ENCODE assay signal across 19 cellular contexts in genomic region chr15:98663606-98664005, GRCh38. TPM values are rescaled to one million over a fixed set of nuclear protein-coding genes. Genes with fewer than 3 reads are reported as not detected.
DNase-seq lines count a peak whose midpoint lies in the region; ATAC-seq and TF ChIP-seq lines count a peak whose summit lies in the region.
"Had no signal": no experiment of that assay in that cellular context is flagged by ENCODE, and none has a peak within 500 bp of the region (broad histone marks: within the 10 kb centered on the region; RNA-seq: fewer than 3 reads in every experiment).

No MANE protein-coding gene starts in this region.

- H3K9me3 ChIP-seq in BLaER1 (no peaks in the 10 kb centered on the region), adrenal gland (replicated peaks in 1 of 3) (no peaks in the 10 kb centered on the region), mesodermal cell (ENCODE audit: control insufficient read depth, low read length) (no peaks in the 10 kb centered on the region), GM23248 (ENCODE audit: low read depth) (no peaks in the 10 kb centered on the region)

- H2AFZ ChIP-seq in GM23338 (no peak overlapping the region), GM23248 (no peak overlapping the region)

- H3K27me3 Mint-ChIP-seq in GM23338 (ENCODE audit: insufficient read depth, low read depth, poor library complexity) (peaks cover 12% of the 10 kb centered on the region), glutamatergic neuron (ENCODE audit: unreplicated experiment) (no peaks in the 10 kb centered on the region)

- H3K27ac Mint-ChIP-seq in GM23338 (no peak overlapping the region), glutamatergic neuron (ENCODE audit: unreplicated experiment) (no peak overlapping the region)

- H3K4me3 Mint-ChIP-seq in GM23338 (no peak overlapping the region), glutamatergic neuron (ENCODE audit: unreplicated experiment) (no peak overlapping the region)
- H3K4me3 Mint-ChIP-seq: CD14-positive monocyte had no signal

- TF ChIP-seq POLR2A in adrenal gland (IDR thresholded peaks at IDR 0.05), result no peak

- H3K4me1 ChIP-seq in BLaER1 (peaks cover 100% of the 10 kb centered on the region), GM23338 (ENCODE audit: insufficient read depth) (peaks cover 81% of the 10 kb centered on the region), adrenal gland (replicated peaks in 1 of 2) (peaks cover 41 to 76% of the 10 kb centered on the region in 2 donors), mesodermal cell (ENCODE audit: control insufficient read depth, insufficient read depth, low read length, poor library complexity, severe bottlenecking) (peaks cover 53% of the 10 kb centered on the region), GM23248 (ENCODE audit: insufficient read depth) (peaks cover 14% of the 10 kb centered on the region)

- TF ChIP-seq CTCF in GM23338 (conservative IDR thresholded peaks at IDR 0.05; ENCODE audit: low read depth in 2 of 2) (no peak), adrenal gland (IDR thresholded peaks at IDR 0.05) (no peak), glutamatergic neuron (IDR thresholded peaks at IDR 0.05; ENCODE audit: partially characterized antibody, unreplicated experiment) (no peak)

- no peak overlapping the region for H3K4me3 ChIP-seq in BLaER1
- no peak overlapping the region for H3K4me3 ChIP-seq in GM23338
- no peak overlapping the region for H3K4me3 ChIP-seq in adrenal gland
- no peak overlapping the region for H3K4me3 ChIP-seq in mesodermal cell (ENCODE audit: extremely low read depth, insufficient read depth, low read length, poor library complexity, severe bottlenecking)
- no peak overlapping the region for H3K4me3 ChIP-seq in GM23248

- H3K9me3 Mint-ChIP-seq in GM23338, result no peaks in the 10 kb centered on the region
- H3K9me3 Mint-ChIP-seq in glutamatergic neuron (ENCODE audit: unreplicated experiment), result peaks cover 3% of the 10 kb centered on the region

- no peak overlapping the region for H3K9ac ChIP-seq in BLaER1
- H3K9ac ChIP-seq in GM23248, result no peak overlapping the region

- H3K36me3 ChIP-seq in BLaER1, result peaks cover 52% of the 10 kb centered on the region
- H3K36me3 ChIP-seq in GM23338 (ENCODE audit: insufficient read depth), result no peaks in the 10 kb centered on the region
- H3K36me3 ChIP-seq in adrenal gland (replicated peaks in 1 of 2), result no peaks in the 10 kb centered on the region
- H3K36me3 ChIP-seq in mesodermal cell (ENCODE audit: control insufficient read depth, insufficient read depth, low read length), result peaks cover 46% of the 10 kb centered on the region
- H3K36me3 ChIP-seq in GM23248 (ENCODE audit: low read depth), result no peaks in the 10 kb centered on the region

- H3K27ac ChIP-seq in BLaER1 (peak overlapping the region; percentile 35; the same call in 1 of the 2 replicates), GM23338 (ENCODE audit: low read depth) (peak overlapping the region; percentile 80), adrenal gland (peak overlapping the region in 4 of 5 donors; percentile 16 to 67 (median 31)), mesodermal cell (ENCODE audit: low read depth, low read length, severe bottlenecking) (peak overlapping the region; percentile 10), GM23248 (no peak overlapping the region)

- in situ Hi-C loops in GM23248 (cut with MboI), result loop anchor here (25.0 kb wide), 1 partner anchor 399 kb away; no protein-coding TSS in a partner anchor

- intact Hi-C loops in adrenal gland (cut with DNase I), result loop anchor here in 1 of 2 donors (10.0 kb wide), 1 partner anchor 111 kb away; no protein-coding TSS in a partner anchor

- peak overlapping the region; percentile 48 for H3K4me2 ChIP-seq in BLaER1
- 0 out of 2 replicates have a peak overlapping the region, but pooled peaks have one; percentile 34 for H3K4me2 ChIP-seq in GM23338
- H3K4me2 ChIP-seq in GM23248 (ENCODE audit: unreplicated experiment), result no peak overlapping the region

- ATAC-seq in GM23338 (no peak; the same call in 2 of the 3 replicates), GM18873 (IDR thresholded peaks at IDR 0.05; ENCODE audit: low FRiP score, unreplicated experiment) (no peak), GM18502 (IDR thresholded peaks at IDR 0.05; ENCODE audit: poor library complexity, unreplicated experiment) (no peak)
- ATAC-seq: Panc1 had no signal

- H4K20me1 ChIP-seq in BLaER1 (peaks cover 100% of the 10 kb centered on the region), GM23338 (replicated peaks; ENCODE audit: insufficient read depth) (peaks cover 56% of the 10 kb centered on the region), GM23248 (ENCODE audit: insufficient read depth) (peaks cover 47% of the 10 kb centered on the region; the same call in 1 of the 2 replicates)

- DNase-seq in GM23338 (ENCODE audit: low spot score), result no peak
- peak in 6 of 7 donors; percentile 52 to 76 (median 68) for DNase-seq in adrenal gland
- no peak for DNase-seq in GM23248
- no peak for DNase-seq in glutamatergic neuron
- DNase-seq: DND-41, HCEC 1CT, KG1, NCI-H1105 treated with DMSO at 0.1 percent for 48 hours, NCI-H1694, NCI-H2081 treated with DMSO at 0.1 percent for 48 hours, NCI-H446 treated with DMSO at 0.1 percent for 48 hours, NCI-H69, SW 1271 had no signal

- H3K79me2 ChIP-seq in GM23338 (replicated peaks; ENCODE audit: insufficient read depth) (peaks cover 100% of the 10 kb centered on the region), GM23248 (ENCODE audit: insufficient read depth) (peaks cover 100% of the 10 kb centered on the region)

- no peaks in the 10 kb centered on the region for H3K27me3 ChIP-seq in BLaER1
- no peaks in the 10 kb centered on the region for H3K27me3 ChIP-seq in GM23338 (ENCODE audit: insufficient read depth)
- H3K27me3 ChIP-seq in adrenal gland, result no peaks in the 10 kb centered on the region
- H3K27me3 ChIP-seq in GM23248 (replicated peaks; ENCODE audit: insufficient read depth), result no peaks in the 10 kb centered on the region

- no peaks in the 10 kb centered on the region for H3F3A ChIP-seq in GM23338 (replicated peaks; ENCODE audit: low read depth)
- peaks cover 23% of the 10 kb centered on the region for H3F3A ChIP-seq in GM23248 (ENCODE audit: insufficient read depth)

- WGBS in adrenal gland, 4 donors, result 41 to 63% (median 47%) methylated on average over 2 to 8 of the region's 8 CpGs
- 87 to 94% methylated on average over 7 to 8 of the region's 8 CpGs for WGBS in mesodermal cell (ENCODE audit: insufficient coverage in 2 of 2), 2 experiments
- 70 to 73% methylated on average over 8 of the region's 8 CpGs for WGBS in GM23248 (ENCODE audit: low coverage in 1 of 2, low lambda C conversion rate in 2 of 2, missing lambda C conversion rate in 2 of 2), 2 experiments

- no peaks in the 10 kb centered on the region for H3K9me2 ChIP-seq in GM23338 (ENCODE audit: insufficient read depth)
- H3K9me2 ChIP-seq in GM23248 (ENCODE audit: insufficient read depth), result no peaks in the 10 kb centered on the region

- H3K4me1 Mint-ChIP-seq in GM23338, result peaks cover 89% of the 10 kb centered on the region
- peaks cover 41% of the 10 kb centered on the region for H3K4me1 Mint-ChIP-seq in glutamatergic neuron (ENCODE audit: low read depth, unreplicated experiment)

- H3K36me3 Mint-ChIP-seq in GM23338 (ENCODE audit: low read depth) (peaks cover 3% of the 10 kb centered on the region; the same call in 1 of the 3 replicates), glutamatergic neuron (ENCODE audit: unreplicated experiment) (no peaks in the 10 kb centered on the region)

RNA-seq across cellular contexts. Expression of gene IGF1R, which starts 15.3 kb away (rescaled TPM):
- total RNA-seq in GM23338 (2014; rRNA removed; shearing (Covaris generic)), result 92.2 and 95.6 TPM in 2 replicates
- polyA plus RNA-seq in GM23338 (2016; fragmentation: Nextera tagmentation; extraction: Ambion mirVana) (20.0 and 20.4 TPM in 2 replicates), adrenal gland (10 to 100 TPM in 2 of 3 donors, 1 to 10 TPM in 1; 8.6 to 27.4 (median 11.2) TPM), GM23248 (2016; fragmentation: Nextera tagmentation; extraction: Ambion mirVana) (22.0 and 26.5 TPM in 2 replicates)
- total RNA-seq in adrenal gland (100 to 1,000 TPM in 1 of 8 donors, 10 to 100 TPM in 7; 44.1 to 138 (median 72.5) TPM), glutamatergic neuron (ENCODE audit: unreplicated experiment) (145 TPM)
- polyA plus RNA-seq in mesodermal cell (2013, experiment 1 of 2), result 60.4 TPM
- polyA plus RNA-seq in mesodermal cell (2013, experiment 2 of 2), result 39.5 TPM
- 23.6 and 48.6 TPM in 2 replicates for total RNA-seq in GM23248 (2014; rRNA removed; shearing (Covaris generic))

Comparison
In these comparisons a context has a peak if more than half of its experiments do, and no peak if none do; other contexts are left out.
1. DNase-seq: peak in adrenal gland (6 of 7); none in GM23338 (single experiment), GM23248 (single experiment) and glutamatergic neuron (single experiment).